ENCODE assay signal across 8 cellular contexts in genomic region chr13:113724780-113725315, GRCh38. TPM values are rescaled to one million over a fixed set of nuclear protein-coding genes. Genes with fewer than 3 reads are reported as not detected.
A peak's percentile ranks its signal among the peaks of the same experiment; 100 is the strongest.
DNase-seq lines count a peak whose midpoint lies in the region; ATAC-seq and TF ChIP-seq lines count a peak whose summit lies in the region.

No MANE protein-coding gene starts in this region.

- H3K36me3 Mint-ChIP-seq in activated CD4-positive, alpha-beta T cell treated with anti-CD3 and anti-CD28 coated beads, Interleukin-2, amount 10 ng/mL, durations not matched to agents 24 days and 14 days (ENCODE audit: low read depth): peaks cover 3% of the 10 kb centered on the region

- H3K27ac ChIP-seq in colonic mucosa: no peak overlapping the region
- peak overlapping the region; percentile 42 to 48 for H3K27ac ChIP-seq in left lung

- H3K36me3 ChIP-seq in colonic mucosa (no peaks in the 10 kb centered on the region), left lung (no peaks in the 10 kb centered on the region)

- peak; percentile 97 for ATAC-seq in left lung

- H3K9me3 ChIP-seq in colonic mucosa (no peaks in the 10 kb centered on the region), left lung (peaks cover 0 to 6% of the 10 kb centered on the region in 2 donors)

- no peaks in the 10 kb centered on the region for H3K9me3 Mint-ChIP-seq in activated CD4-positive, alpha-beta T cell treated with anti-CD3 and anti-CD28 coated beads, Interleukin-2, amount 10 ng/mL, durations not matched to agents 24 days and 14 days

- peaks cover 7% of the 10 kb centered on the region for H3K4me1 Mint-ChIP-seq in activated CD4-positive, alpha-beta T cell treated with anti-CD3 and anti-CD28 coated beads, Interleukin-2, amount 10 ng/mL, durations not matched to agents 24 days and 14 days

- H3K4me1 ChIP-seq in colonic mucosa (no peaks in the 10 kb centered on the region), left lung (peaks cover 2 to 8% of the 10 kb centered on the region in 2 donors)

- peak; percentile 89 for DNase-seq in GM03348 (ENCODE audit: low spot score)
- no peak for DNase-seq in HFF-Myc (ENCODE audit: extremely low read depth, low read depth)
- DNase-seq in NCI-H1417 (lab: John Stamatoyannopoulos, UW): peak; percentile 82 to 95 (median 93)
- peak; percentile 96 for DNase-seq in activated CD4-positive, alpha-beta T cell treated with anti-CD3 and anti-CD28 coated beads, Interleukin-2, amount 10 ng/mL, durations not matched to agents 24 days and 14 days
- DNase-seq in colonic mucosa: peak; percentile 82
- peak; percentile 81 to 93 for DNase-seq in left lung
- peak; percentile 91 for DNase-seq in stimulated activated CD4-positive, alpha-beta T cell treated with anti-CD3 and anti-CD28 coated beads, Interleukin-4, amount 100 ng/mL, for 24 hours
- no peak for DNase-seq in epidermal melanocyte (ENCODE audit: insufficient read length, low spot score)

- H3K27me3 ChIP-seq in colonic mucosa (no peaks in the 10 kb centered on the region), left lung (peaks cover 0 to 16% of the 10 kb centered on the region in 2 donors)

- H3K4me3 ChIP-seq in HFF-Myc (replicated peaks; ENCODE audit: low read depth, low read length) (peak overlapping the region; percentile 20; the same call in 1 of the 2 replicates), colonic mucosa (peak overlapping the region; percentile 26), left lung (peak overlapping the region; percentile 30 to 45)

- peak overlapping the region; percentile 87 for H3K27ac Mint-ChIP-seq in activated CD4-positive, alpha-beta T cell treated with anti-CD3 and anti-CD28 coated beads, Interleukin-2, amount 10 ng/mL, durations not matched to agents 24 days and 14 days

- peak overlapping the region; percentile 80 for H3K4me3 Mint-ChIP-seq in activated CD4-positive, alpha-beta T cell treated with anti-CD3 and anti-CD28 coated beads, Interleukin-2, amount 10 ng/mL, durations not matched to agents 24 days and 14 days

- H3K27me3 Mint-ChIP-seq in activated CD4-positive, alpha-beta T cell treated with anti-CD3 and anti-CD28 coated beads, Interleukin-2, amount 10 ng/mL, durations not matched to agents 24 days and 14 days: peaks cover 4% of the 10 kb centered on the region

- peak; percentile 85 for TF ChIP-seq CTCF in HFF-Myc (IDR thresholded peaks at IDR 0.05; ENCODE audit: low read depth, low read length, missing control alignments)
- TF ChIP-seq CTCF in colonic mucosa (IDR thresholded peaks at IDR 0.05): peak; percentile 74
- TF ChIP-seq CTCF in left lung (IDR thresholded peaks at IDR 0.05): peak; percentile 64 to 86

- intact Hi-C loops in activated CD4-positive, alpha-beta T cell treated with anti-CD3 and anti-CD28 coated beads, Interleukin-2, amount 10 ng/mL, durations not matched to agents 24 days and 14 days (cut with micrococcal nuclease): no loop called here
- intact Hi-C loops in colonic mucosa (cut with DNase I) (no loop called here), left lung (cut with DNase I) (no loop called here)

- peak overlapping the region; percentile 26 to 40 for H3K9ac ChIP-seq in colonic mucosa (ENCODE audit: low read depth in 2 of 2, low read length in 2 of 2)

RNA-seq across cellular contexts. Expression of gene TMEM255B, which starts 34.2 kb away (rescaled TPM):
- total RNA-seq in activated CD4-positive, alpha-beta T cell treated with anti-CD3 and anti-CD28 coated beads, Interleukin-2, amount 10 ng/mL, durations not matched to agents 24 days and 14 days: 2.0 and 2.4 TPM in 2 replicates
- 1 to 10 TPM; 3.0 to 4.2 TPM for total RNA-seq in colonic mucosa
- total RNA-seq in left lung: 10 to 100 TPM; 19.2 to 30.7 TPM

RNA-seq across cellular contexts. Expression of gene GRK1, which starts 57.8 kb away (rescaled TPM):
- 0.07 and 0.17 TPM in 2 replicates for total RNA-seq in activated CD4-positive, alpha-beta T cell treated with anti-CD3 and anti-CD28 coated beads, Interleukin-2, amount 10 ng/mL, durations not matched to agents 24 days and 14 days
- total RNA-seq in colonic mucosa (under 1 TPM in 1 of 2 donors, not detected in 1; 0.10 TPM), left lung (under 1 TPM in 1 of 2 donors, not detected in 1; 0.21 TPM)

Comparison
In these comparisons a context has a peak if more than half of its experiments do, and no peak if none do; other contexts are left out.
1. DNase-seq: peak in GM03348 (single experiment), NCI-H1417 (3 of 3), activated CD4-positive, alpha-beta T cell treated with anti-CD3 and anti-CD28 coated beads, Interleukin-2, amount 10 ng/mL, durations not matched to agents 24 days and 14 days (single experiment), colonic mucosa (single experiment), left lung (2 of 2) and stimulated activated CD4-positive, alpha-beta T cell treated with anti-CD3 and anti-CD28 coated beads, Interleukin-4, amount 100 ng/mL, for 24 hours (single experiment); none in HFF-Myc (single experiment) and epidermal melanocyte (single experiment).
2. Peak in every context shown above with its lines, with median percentiles within 50 percentile points of each other: H3K4me3 ChIP-seq and CTCF ChIP-seq.